Comparison of ENCODE assay signal across 8 cellular contexts in genomic region chr5:39076757-39077475, GRCh38.
A peak's percentile ranks its signal among the peaks of the same experiment; 100 is the strongest.
DNase-seq lines count a peak whose midpoint lies in the region; ATAC-seq and TF ChIP-seq lines count a peak whose summit lies in the region.

No MANE protein-coding gene starts in this region.

- ATAC-seq in HG02610 (IDR thresholded peaks at IDR 0.05; ENCODE audit: unreplicated experiment): peak; percentile 13
- no peak for ATAC-seq in HG02852 (IDR thresholded peaks at IDR 0.05; ENCODE audit: unreplicated experiment)

- H3K4me3 ChIP-seq in GM12875 (ENCODE audit: low read depth, low read length) (peak overlapping the region; percentile 15), fibroblast of pulmonary artery (replicated peaks; ENCODE audit: low read depth, low read length) (no peak overlapping the region)

- DNase-seq in RKO (ENCODE audit: low spot score) (peak; percentile 62), fibroblast of pulmonary artery (ENCODE audit: low read depth) (peak; percentile 31), DMS153 treated with DMSO at 0.1 percent for 48 hours (lab: John Stamatoyannopoulos, UW; ENCODE audit: unreplicated experiment) (no peak)
- DNase-seq in activated effector memory CD4-positive, alpha-beta T cell treated with Interleukin-2 at 50 U/mL for 16 hours: no peak
- no peak for DNase-seq in stimulated activated CD4-positive, alpha-beta T cell treated with anti-CD3 and anti-CD28 coated beads, Interleukin-12 subunit alpha, Interleukin-12 subunit beta, amount 100 ng/mL, for 4 hours

- no peak for TF ChIP-seq CTCF in GM12875 (IDR thresholded peaks at IDR 0.05; ENCODE audit: borderline replicate concordance, insufficient read depth, low read depth, low read length)
- no peak for TF ChIP-seq CTCF in fibroblast of pulmonary artery (IDR thresholded peaks at IDR 0.05; ENCODE audit: low read length, missing control alignments)

Comparison
In these comparisons a context has a peak if more than half of its experiments do, and no peak if none do; other contexts are left out.
1. DNase-seq: peak in RKO (single experiment) and fibroblast of pulmonary artery (single experiment); none in DMS153 treated with DMSO at 0.1 percent for 48 hours (single experiment), activated effector memory CD4-positive, alpha-beta T cell treated with Interleukin-2 at 50 U/mL for 16 hours (single experiment) and stimulated activated CD4-positive, alpha-beta T cell treated with anti-CD3 and anti-CD28 coated beads, Interleukin-12 subunit alpha, Interleukin-12 subunit beta, amount 100 ng/mL, for 4 hours (single experiment).